In genomic region chr15:74127954-74128784, GRCh38 we compare ENCODE assay signal across 8 cellular contexts. TPM values are rescaled to one million over a fixed set of nuclear protein-coding genes. Genes with fewer than 3 reads are reported as not detected.
DNase-seq lines count a peak whose midpoint lies in the region; ATAC-seq and TF ChIP-seq lines count a peak whose summit lies in the region.

No MANE protein-coding gene starts in this region.

- no peak overlapping the region for H4K12ac ChIP-seq in trophoblast cell (ENCODE audit: low read depth, low read length)

- H2AK5ac ChIP-seq in trophoblast cell (ENCODE audit: low read length), result no peak overlapping the region

- H3K23ac ChIP-seq in trophoblast cell (ENCODE audit: low read length), result no peak overlapping the region

- no peak overlapping the region for H3K27ac ChIP-seq in PC-3 (ENCODE audit: low read length)
- no peak overlapping the region for H3K27ac ChIP-seq in trophoblast cell (ENCODE audit: low read depth, low read length)

- no peaks in the 10 kb centered on the region for H3K9me2 ChIP-seq in PC-3 (replicated peaks; ENCODE audit: low read length)

- H3K4ac ChIP-seq in trophoblast cell (ENCODE audit: low read depth, low read length), result no peak overlapping the region

- no peak overlapping the region for H3K14ac ChIP-seq in trophoblast cell (ENCODE audit: low read length)

- H3K9ac ChIP-seq in PC-3 (ENCODE audit: low read length) (no peak overlapping the region), trophoblast cell (ENCODE audit: low read length) (no peak overlapping the region)

- H2AFZ ChIP-seq in PC-3 (ENCODE audit: low read length), result peak overlapping the region; percentile 71
- no peak overlapping the region for H2AFZ ChIP-seq in trophoblast cell (ENCODE audit: insufficient read depth, low read length, poor library complexity)

- no peak overlapping the region for H4K8ac ChIP-seq in trophoblast cell (ENCODE audit: low read depth, low read length)

- ATAC-seq in PC-3 (peak; percentile 56), HG03520 (IDR thresholded peaks at IDR 0.05; ENCODE audit: unreplicated experiment) (no peak)

- no peaks in the 10 kb centered on the region for H3K9me3 ChIP-seq in PC-3 (ENCODE audit: low read length)
- peaks cover 20% of the 10 kb centered on the region for H3K9me3 ChIP-seq in trophoblast cell (ENCODE audit: insufficient read depth, low read depth, low read length)

- H2BK12ac ChIP-seq in trophoblast cell (ENCODE audit: low read length), result no peak overlapping the region

- peaks cover 65% of the 10 kb centered on the region for H3K27me3 ChIP-seq in PC-3 (ENCODE audit: low read length)
- peaks cover 55% of the 10 kb centered on the region for H3K27me3 ChIP-seq in trophoblast cell (ENCODE audit: insufficient read depth, low read length)

- WGBS in trophoblast cell (ENCODE audit: extremely low coverage, insufficient coverage, insufficient read length), result no CpG with 5 or more reads among the region's 53 CpGs

- H3K4me1 ChIP-seq in PC-3 (ENCODE audit: insufficient read depth, low read length), result peaks cover 4% of the 10 kb centered on the region; the same call in 1 of the 2 replicates
- H3K4me1 ChIP-seq in trophoblast cell (ENCODE audit: control insufficient read depth in 1 of 2, insufficient read depth in 2 of 2, low read length in 2 of 2), result peaks cover 0 to 6% of the 10 kb centered on the region in 2 experiments

- no peak overlapping the region for H4K91ac ChIP-seq in trophoblast cell (ENCODE audit: low read depth, low read length)

- BruUV-seq in PC-3 (replicated peaks; lab: Mats Ljungman, UMichigan), result no TSS peak

- DNase-seq in ELF-1 (ENCODE audit: low read depth, low spot score) (peak; percentile 66), PC-3 (no peak), fibroblast of mammary gland (ENCODE audit: low read depth) (no peak), trophoblast cell (peak in 1 of 2 donors; percentile 36), mucosa of gallbladder (ENCODE audit: low spot score) (no peak), AG08396 (ENCODE audit: low spot score) (no peak)
- no peak for DNase-seq in effector CD4-positive, alpha-beta T cell

- TF ChIP-seq CTCF in PC-3 (conservative IDR thresholded peaks at IDR 0.05; ENCODE audit: low read depth, low read length), result no peak
- no peak for TF ChIP-seq CTCF in fibroblast of mammary gland (conservative IDR thresholded peaks at IDR 0.05; ENCODE audit: control insufficient read depth, insufficient read depth, low read depth, low read length)

- no peak overlapping the region for H2BK5ac ChIP-seq in trophoblast cell (ENCODE audit: low read depth, low read length, poor library complexity)

- no peaks in the 10 kb centered on the region for H3F3A ChIP-seq in PC-3 (ENCODE audit: low read length, unreplicated experiment)

- POLR2A ChIA-PET in PC-3 (lab: Charles Lee; ENCODE audit: unreplicated experiment), result no interaction called here

- no peaks in the 10 kb centered on the region for H4K20me1 ChIP-seq in PC-3 (ENCODE audit: low read length)

- CTCF ChIA-PET in PC-3 (lab: Charles Lee), result interaction anchor here (0.5 to 1.7 kb wide), 8 partner anchors 10 to 194 kb away, joined by 3 to 18 read pairs (median 4); no protein-coding TSS in a partner anchor

- H3K4me3 ChIP-seq in PC-3 (ENCODE audit: low read length) (peak overlapping the region; percentile 68), fibroblast of mammary gland (ENCODE audit: control insufficient read depth, low read depth, low read length) (peak overlapping the region; percentile 13), trophoblast cell (ENCODE audit: low read depth, low read length) (no peak overlapping the region)

- no peak overlapping the region for H2BK120ac ChIP-seq in trophoblast cell (ENCODE audit: insufficient read depth, low read length, poor library complexity)

- no peak overlapping the region for H3K18ac ChIP-seq in trophoblast cell (ENCODE audit: low read length)

- H3K79me1 ChIP-seq in trophoblast cell (ENCODE audit: low read length), result no peaks in the 10 kb centered on the region

- H3K4me2 ChIP-seq in PC-3 (ENCODE audit: low read length), result peak overlapping the region; percentile 97
- peak overlapping the region; percentile 62 for H3K4me2 ChIP-seq in trophoblast cell (ENCODE audit: low read length)

- H3K79me2 ChIP-seq in PC-3 (ENCODE audit: low read length) (no peaks in the 10 kb centered on the region), trophoblast cell (ENCODE audit: control insufficient read depth, insufficient read depth, low read length, poor library complexity) (no peaks in the 10 kb centered on the region)

- intact Hi-C loops in PC-3 (cut with micrococcal nuclease), result loop anchor here (1.0 to 5.0 kb wide), 2 partner anchors 179 to 194 kb away; no protein-coding TSS in a partner anchor

- H3K36me3 ChIP-seq in PC-3 (ENCODE audit: low read depth, low read length), result no peaks in the 10 kb centered on the region
- no peaks in the 10 kb centered on the region for H3K36me3 ChIP-seq in trophoblast cell (ENCODE audit: control insufficient read depth in 1 of 2, insufficient read depth in 2 of 2, low read length in 2 of 2)

RNA-seq across cellular contexts. Expression of gene ISLR2, which starts 2.2 kb away (rescaled TPM):
- total RNA-seq in PC-3 (2014; rRNA removed) (0.22 TPM in 1 of 2 replicates, not detected in the other), mucosa of gallbladder (1.8 TPM)
- polyA plus RNA-seq in trophoblast cell (2013), result 0.03 TPM in 2 replicates

RNA-seq across cellular contexts. Expression of gene ISLR, which starts 45.3 kb away (rescaled TPM):
- total RNA-seq in PC-3 (2014; rRNA removed) (not detected in 2 replicates), mucosa of gallbladder (53.0 TPM)
- polyA plus RNA-seq in trophoblast cell (2013), result 0.27 and 0.36 TPM in 2 replicates

RNA-seq across cellular contexts. Expression of gene GOLGA6A, which starts 45.8 kb away (rescaled TPM):
- total RNA-seq in PC-3 (2014; rRNA removed) (not detected in 2 replicates), mucosa of gallbladder (not detected)
- polyA plus RNA-seq in trophoblast cell (2013), result 0.48 and 0.58 TPM in 2 replicates

Comparison
In these comparisons a context has a peak if more than half of its experiments do, and no peak if none do; other contexts are left out.
1. RNA of gene ISLR, which starts 45.3 kb away (total RNA-seq): 53.0 TPM in mucosa of gallbladder (single experiment); not detected in PC-3; every median in the first group is over 10 times any median in the second.